ENCODE assay signal across 1 cellular context in the genomic region with DNA sequence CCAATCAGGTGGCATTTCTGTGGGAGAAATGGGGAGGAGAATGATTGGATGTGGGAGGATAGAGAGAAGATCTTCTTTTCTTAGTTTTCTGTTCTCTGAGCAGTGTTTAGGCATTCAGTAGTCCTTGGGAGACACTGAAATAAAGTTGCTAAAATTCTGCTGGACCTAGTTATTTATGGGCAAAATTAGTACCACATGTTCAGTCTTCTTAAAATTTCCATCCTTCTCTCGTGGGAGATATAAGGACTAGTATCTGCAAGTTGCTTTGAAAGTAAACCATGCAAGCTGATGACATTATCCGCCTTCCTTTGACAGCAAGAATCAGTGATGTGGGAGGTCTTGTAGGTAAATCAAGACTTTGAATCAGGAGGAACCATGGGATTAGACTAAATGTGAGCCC.
TF ChIP-seq lines count a peak whose summit lies in the region.

No MANE protein-coding gene starts in this region.

TF ChIP-seq in K562, 482 proteins besides CTCF, POLR2A, EP300 and RAD21 (continued from another document):
- TF ChIP-seq, protein P1, sequence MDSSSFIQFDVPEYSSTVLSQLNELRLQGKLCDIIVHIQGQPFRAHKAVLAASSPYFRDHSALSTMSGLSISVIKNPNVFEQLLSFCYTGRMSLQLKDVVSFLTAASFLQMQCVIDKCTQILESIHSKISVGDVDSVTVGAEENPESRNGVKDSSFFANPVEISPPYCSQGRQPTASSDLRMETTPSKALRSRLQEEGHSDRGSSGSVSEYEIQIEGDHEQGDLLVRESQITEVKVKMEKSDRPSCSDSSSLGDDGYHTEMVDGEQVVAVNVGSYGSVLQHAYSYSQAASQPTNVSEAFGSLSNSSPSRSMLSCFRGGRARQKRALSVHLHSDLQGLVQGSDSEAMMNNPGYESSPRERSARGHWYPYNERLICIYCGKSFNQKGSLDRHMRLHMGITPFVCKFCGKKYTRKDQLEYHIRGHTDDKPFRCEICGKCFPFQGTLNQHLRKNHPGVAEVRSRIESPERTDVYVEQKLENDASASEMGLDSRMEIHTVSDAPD (CRISPR knock-in tag; IDR thresholded peaks at IDR 0.05) = no peak
- TF ChIP-seq ZNF316 (IDR thresholded peaks at IDR 0.05) (no peak), ZNF311 (CRISPR knock-in tag; IDR thresholded peaks at IDR 0.05) (no peak), SMARCE1 (IDR thresholded peaks at IDR 0.05) (no peak), ZNF324 (CRISPR knock-in tag; IDR thresholded peaks at IDR 0.05) (no peak), L3MBTL2 (IDR thresholded peaks at IDR 0.05) (no peak)
- TF ChIP-seq, protein P2, sequence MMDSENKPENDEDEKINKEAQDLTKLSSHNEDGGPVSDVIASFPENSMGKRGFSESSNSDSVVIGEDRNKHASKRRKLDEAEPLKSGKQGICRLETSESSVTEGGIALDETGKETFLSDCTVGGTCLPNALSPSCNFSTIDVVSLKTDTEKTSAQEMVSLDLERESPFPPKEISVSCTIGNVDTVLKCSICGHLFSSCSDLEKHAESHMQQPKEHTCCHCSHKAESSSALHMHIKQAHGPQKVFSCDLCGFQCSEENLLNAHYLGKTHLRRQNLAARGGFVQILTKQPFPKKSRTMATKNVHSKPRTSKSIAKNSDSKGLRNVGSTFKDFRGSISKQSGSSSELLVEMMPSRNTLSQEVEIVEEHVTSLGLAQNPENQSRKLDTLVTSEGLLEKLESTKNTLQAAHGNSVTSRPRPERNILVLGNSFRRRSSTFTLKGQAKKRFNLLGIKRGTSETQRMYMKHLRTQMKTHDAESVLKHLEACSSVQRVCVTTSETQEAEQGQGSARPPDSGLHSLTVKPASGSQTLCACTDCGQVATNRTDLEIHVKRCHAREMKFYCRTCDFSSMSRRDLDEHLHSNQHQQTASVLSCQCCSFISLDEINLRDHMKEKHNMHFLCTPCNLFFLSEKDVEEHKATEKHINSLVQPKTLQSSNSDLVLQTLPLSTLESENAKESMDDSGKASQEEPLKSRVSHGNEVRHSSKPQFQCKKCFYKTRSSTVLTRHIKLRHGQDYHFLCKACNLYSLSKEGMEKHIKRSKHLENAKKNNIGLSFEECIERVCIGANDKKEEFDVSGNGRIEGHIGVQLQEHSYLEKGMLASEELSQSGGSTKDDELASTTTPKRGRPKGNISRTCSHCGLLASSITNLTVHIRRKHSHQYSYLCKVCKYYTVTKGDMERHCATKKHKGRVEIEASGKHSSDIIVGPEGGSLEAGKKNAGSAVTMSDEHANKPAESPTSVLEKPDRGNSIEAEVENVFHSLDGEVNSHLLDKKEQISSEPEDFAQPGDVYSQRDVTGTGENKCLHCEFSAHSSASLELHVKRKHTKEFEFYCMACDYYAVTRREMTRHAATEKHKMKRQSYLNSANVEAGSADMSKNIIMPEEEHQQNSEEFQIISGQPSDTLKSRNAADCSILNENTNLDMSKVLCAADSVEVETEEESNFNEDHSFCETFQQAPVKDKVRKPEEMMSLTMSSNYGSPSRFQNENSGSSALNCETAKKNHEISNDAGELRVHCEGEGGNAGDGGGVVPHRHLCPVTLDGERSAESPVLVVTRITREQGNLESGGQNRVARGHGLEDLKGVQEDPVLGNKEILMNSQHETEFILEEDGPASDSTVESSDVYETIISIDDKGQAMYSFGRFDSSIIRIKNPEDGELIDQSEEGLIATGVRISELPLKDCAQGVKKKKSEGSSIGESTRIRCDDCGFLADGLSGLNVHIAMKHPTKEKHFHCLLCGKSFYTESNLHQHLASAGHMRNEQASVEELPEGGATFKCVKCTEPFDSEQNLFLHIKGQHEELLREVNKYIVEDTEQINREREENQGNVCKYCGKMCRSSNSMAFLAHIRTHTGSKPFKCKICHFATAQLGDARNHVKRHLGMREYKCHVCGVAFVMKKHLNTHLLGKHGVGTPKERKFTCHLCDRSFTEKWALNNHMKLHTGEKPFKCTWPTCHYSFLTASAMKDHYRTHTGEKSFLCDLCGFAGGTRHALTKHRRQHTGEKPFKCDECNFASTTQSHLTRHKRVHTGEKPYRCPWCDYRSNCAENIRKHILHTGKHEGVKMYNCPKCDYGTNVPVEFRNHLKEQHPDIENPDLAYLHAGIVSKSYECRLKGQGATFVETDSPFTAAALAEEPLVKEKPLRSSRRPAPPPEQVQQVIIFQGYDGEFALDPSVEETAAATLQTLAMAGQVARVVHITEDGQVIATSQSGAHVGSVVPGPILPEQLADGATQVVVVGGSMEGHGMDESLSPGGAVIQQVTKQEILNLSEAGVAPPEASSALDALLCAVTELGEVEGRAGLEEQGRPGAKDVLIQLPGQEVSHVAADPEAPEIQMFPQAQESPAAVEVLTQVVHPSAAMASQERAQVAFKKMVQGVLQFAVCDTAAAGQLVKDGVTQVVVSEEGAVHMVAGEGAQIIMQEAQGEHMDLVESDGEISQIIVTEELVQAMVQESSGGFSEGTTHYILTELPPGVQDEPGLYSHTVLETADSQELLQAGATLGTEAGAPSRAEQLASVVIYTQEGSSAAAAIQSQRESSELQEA (IDR thresholded peaks at IDR 0.05; ENCODE audit: low read depth) = no peak
- TF ChIP-seq, protein P3, sequence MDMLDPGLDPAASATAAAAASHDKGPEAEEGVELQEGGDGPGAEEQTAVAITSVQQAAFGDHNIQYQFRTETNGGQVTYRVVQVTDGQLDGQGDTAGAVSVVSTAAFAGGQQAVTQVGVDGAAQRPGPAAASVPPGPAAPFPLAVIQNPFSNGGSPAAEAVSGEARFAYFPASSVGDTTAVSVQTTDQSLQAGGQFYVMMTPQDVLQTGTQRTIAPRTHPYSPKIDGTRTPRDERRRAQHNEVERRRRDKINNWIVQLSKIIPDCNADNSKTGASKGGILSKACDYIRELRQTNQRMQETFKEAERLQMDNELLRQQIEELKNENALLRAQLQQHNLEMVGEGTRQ (CRISPR knock-in tag; IDR thresholded peaks at IDR 0.05) = no peak
